In the genomic region with DNA sequence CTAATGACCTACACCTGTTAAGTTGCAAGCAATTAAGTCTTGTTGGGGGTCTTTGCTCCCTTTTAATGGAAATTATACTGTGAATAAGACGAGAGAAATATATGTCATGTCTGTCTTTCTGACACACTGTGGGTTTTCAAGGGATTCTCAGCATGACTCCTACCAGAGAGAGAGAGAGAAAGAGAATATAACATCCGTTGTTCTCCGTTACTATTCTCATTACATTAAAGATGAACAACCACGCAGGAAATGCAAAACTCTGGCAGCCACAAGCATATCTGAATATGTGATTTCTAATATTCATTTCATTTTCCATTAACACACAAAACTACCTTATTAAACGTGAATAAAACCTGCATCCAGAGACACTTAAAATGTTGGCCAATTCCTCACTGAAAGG, we compare ENCODE assay signal across 8 cellular contexts.
A peak's percentile ranks its signal among the peaks of the same experiment; 100 is the strongest.
DNase-seq lines count a peak whose midpoint lies in the region; ATAC-seq, FAIRE-seq and TF ChIP-seq lines count a peak whose summit lies in the region.
"Had no signal": no experiment of that assay in that cellular context is flagged by ENCODE, and none has a peak within 500 bp of the region (broad histone marks: within the 10 kb centered on the region; RNA-seq: fewer than 3 reads in every experiment).

No MANE protein-coding gene starts in this region.

- intact Hi-C loops in K562 (cut with micrococcal nuclease) (no loop called here), psoas muscle (cut with DNase I) (no loop called here)

- no peaks in the 10 kb centered on the region for H3K9me1 ChIP-seq in K562 (ENCODE audit: control insufficient read depth, insufficient read depth, low read length)

- 55% methylated on average over 5 of the region's 5 CpGs for WGBS in K562 (ENCODE audit: insufficient coverage, low coverage, missing lambda C conversion rate)
- WGBS in psoas muscle, 3 donors = 40 to 62% (median 44%) methylated on average over 5 of the region's 5 CpGs

- TF ChIP-seq EP300 in K562 (IDR thresholded peaks at IDR 0.05; ENCODE audit: low read length) = no peak

- H4K20me1 ChIP-seq in K562 (replicated peaks; ENCODE audit: control insufficient read depth, insufficient read depth, low read length) = no peaks in the 10 kb centered on the region

- H3K9me3 ChIP-seq in K562 (replicated peaks; ENCODE audit: control insufficient read depth, insufficient read depth, low read depth, low read length) (no peaks in the 10 kb centered on the region), psoas muscle (no peaks in the 10 kb centered on the region)

- H3K27me3 ChIP-seq in K562 (ENCODE audit: control insufficient read depth in 2 of 2, insufficient read depth in 2 of 2, low read length in 2 of 2) = no peaks in the 10 kb centered on the region
- no peaks in the 10 kb centered on the region for H3K27me3 ChIP-seq in psoas muscle (ENCODE audit: insufficient read depth in 3 of 3, low read length in 2 of 3)

- no peaks in the 10 kb centered on the region for H3K79me2 ChIP-seq in K562 (ENCODE audit: control insufficient read depth, insufficient read depth, low read length)

- H3K4me3 ChIP-seq in K562 = no peak overlapping the region
- peak overlapping the region; percentile 52 for H3K4me3 ChIP-seq in psoas muscle

- in situ Hi-C loops in K562 (cut with MboI) = no loop called here

- TF ChIP-seq POLR2A in K562 (conservative IDR thresholded peaks at IDR 0.05) = no peak

- no peak overlapping the region for H3K9ac ChIP-seq in K562 (ENCODE audit: insufficient read depth in 1 of 2, low read depth in 2 of 2, low read length in 2 of 2)

- peak overlapping the region; percentile 81 for H2AFZ ChIP-seq in K562 (ENCODE audit: low read depth, low read length)

- TF ChIP-seq RAD21 in K562 (CRISPR knock-in tag; conservative IDR thresholded peaks at IDR 0.05 in 1 of 2, IDR thresholded peaks at IDR 0.05 in 1 of 2) = 0 out of 4 replicates have a peak, but pooled peaks of 1 of the 2 experiments have one; percentile 2

- CTCF ChIA-PET in K562 (lab: Yijun Ruan, JAX; ENCODE audit: low intra/inter-chr PET ratio) = no interaction called here

- TF ChIP-seq CTCF in K562 (IDR thresholded peaks at IDR 0.05 in 2 of 3, conservative IDR thresholded peaks at IDR 0.05 in 1 of 3; ENCODE audit: insufficient read depth in 2 of 3, low read depth in 1 of 3, low read length in 3 of 3) (no peak), psoas muscle (IDR thresholded peaks at IDR 0.05) (no peak)

- BruUV-seq in K562 (replicated peaks; lab: Mats Ljungman, UMichigan) = no TSS peak

- H3K36me3 ChIP-seq in K562 (ENCODE audit: control insufficient read depth, insufficient read depth, low read length) (no peaks in the 10 kb centered on the region), psoas muscle (ENCODE audit: insufficient read depth in 1 of 2, low read depth in 1 of 2) (no peaks in the 10 kb centered on the region)

- no peak overlapping the region for H3K27ac ChIP-seq in K562 (ENCODE audit: extremely low read depth, low read depth, low read length)
- no peak overlapping the region for H3K27ac ChIP-seq in psoas muscle

- DNase-seq in K562 (ENCODE audit: extremely low read depth in 1 of 4, low spot score in 3 of 4) (no peak), psoas muscle (no peak), NCI-H1417 (lab: John Stamatoyannopoulos, UW) (no peak), dermis blood vessel endothelial cell (no peak), NCI-H187 treated with DMSO at 0.1 percent for 48 hours (lab: John Stamatoyannopoulos, UW) (no peak)
- DNase-seq: NCI-H1436 had no signal

- peak; percentile 14 for ATAC-seq in GM18517 (IDR thresholded peaks at IDR 0.05; ENCODE audit: unreplicated experiment)
- ATAC-seq in HG02885 (IDR thresholded peaks at IDR 0.05; ENCODE audit: poor library complexity, unreplicated experiment) = peak; percentile 40
- ATAC-seq in K562 = no peak
- ATAC-seq in psoas muscle = no peak

- H3K4me1 ChIP-seq in K562 (replicated peaks in 1 of 2; ENCODE audit: control insufficient read depth in 2 of 2, insufficient read depth in 2 of 2, low read length in 2 of 2) (peaks cover 0 to 9% of the 10 kb centered on the region in 2 experiments; a peak in 2 of 5 replicates), psoas muscle (peaks cover 16% of the 10 kb centered on the region)

- FAIRE-seq in K562 (lab: Jason Lieb, UNC) = no peak

- peak overlapping the region; percentile 47 for H3K4me2 ChIP-seq in K562 (ENCODE audit: insufficient read depth, low read length)

- POLR2A ChIA-PET in K562 (lab: Yijun Ruan, JAX) = interaction anchor here (1.1 kb wide), 1 partner anchor 67 kb away, joined by 6 read pairs; the partner anchor contains the start of gene EGLN3

TF ChIP-seq in K562, 482 proteins besides CTCF, POLR2A, EP300 and RAD21 (continues in another document):
- TF ChIP-seq CBX2 (IDR thresholded peaks at IDR 0.05; ENCODE audit: insufficient read depth, low read length, poor library complexity, severe bottlenecking) (no peak), MTA1 (IDR thresholded peaks at IDR 0.05; ENCODE audit: borderline replicate concordance) (no peak), ZNF77 (CRISPR knock-in tag; IDR thresholded peaks at IDR 0.05) (no peak), SOX6 (IDR thresholded peaks at IDR 0.05) (no peak), NCOA6 (IDR thresholded peaks at IDR 0.05) (no peak), ZNF24 (IDR thresholded peaks at IDR 0.05) (no peak), ZNF224 (CRISPR knock-in tag; IDR thresholded peaks at IDR 0.05) (no peak), FOXA3 (CRISPR knock-in tag; conservative IDR thresholded peaks at IDR 0.05 in 1 of 2, IDR thresholded peaks at IDR 0.05 in 1 of 2) (no peak), LCOR (CRISPR knock-in tag; IDR thresholded peaks at IDR 0.05) (no peak)
- TF ChIP-seq, protein P1, sequence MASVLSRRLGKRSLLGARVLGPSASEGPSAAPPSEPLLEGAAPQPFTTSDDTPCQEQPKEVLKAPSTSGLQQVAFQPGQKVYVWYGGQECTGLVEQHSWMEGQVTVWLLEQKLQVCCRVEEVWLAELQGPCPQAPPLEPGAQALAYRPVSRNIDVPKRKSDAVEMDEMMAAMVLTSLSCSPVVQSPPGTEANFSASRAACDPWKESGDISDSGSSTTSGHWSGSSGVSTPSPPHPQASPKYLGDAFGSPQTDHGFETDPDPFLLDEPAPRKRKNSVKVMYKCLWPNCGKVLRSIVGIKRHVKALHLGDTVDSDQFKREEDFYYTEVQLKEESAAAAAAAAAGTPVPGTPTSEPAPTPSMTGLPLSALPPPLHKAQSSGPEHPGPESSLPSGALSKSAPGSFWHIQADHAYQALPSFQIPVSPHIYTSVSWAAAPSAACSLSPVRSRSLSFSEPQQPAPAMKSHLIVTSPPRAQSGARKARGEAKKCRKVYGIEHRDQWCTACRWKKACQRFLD (CRISPR knock-in tag; IDR thresholded peaks at IDR 0.05) = no peak
- TF ChIP-seq, protein P2, sequence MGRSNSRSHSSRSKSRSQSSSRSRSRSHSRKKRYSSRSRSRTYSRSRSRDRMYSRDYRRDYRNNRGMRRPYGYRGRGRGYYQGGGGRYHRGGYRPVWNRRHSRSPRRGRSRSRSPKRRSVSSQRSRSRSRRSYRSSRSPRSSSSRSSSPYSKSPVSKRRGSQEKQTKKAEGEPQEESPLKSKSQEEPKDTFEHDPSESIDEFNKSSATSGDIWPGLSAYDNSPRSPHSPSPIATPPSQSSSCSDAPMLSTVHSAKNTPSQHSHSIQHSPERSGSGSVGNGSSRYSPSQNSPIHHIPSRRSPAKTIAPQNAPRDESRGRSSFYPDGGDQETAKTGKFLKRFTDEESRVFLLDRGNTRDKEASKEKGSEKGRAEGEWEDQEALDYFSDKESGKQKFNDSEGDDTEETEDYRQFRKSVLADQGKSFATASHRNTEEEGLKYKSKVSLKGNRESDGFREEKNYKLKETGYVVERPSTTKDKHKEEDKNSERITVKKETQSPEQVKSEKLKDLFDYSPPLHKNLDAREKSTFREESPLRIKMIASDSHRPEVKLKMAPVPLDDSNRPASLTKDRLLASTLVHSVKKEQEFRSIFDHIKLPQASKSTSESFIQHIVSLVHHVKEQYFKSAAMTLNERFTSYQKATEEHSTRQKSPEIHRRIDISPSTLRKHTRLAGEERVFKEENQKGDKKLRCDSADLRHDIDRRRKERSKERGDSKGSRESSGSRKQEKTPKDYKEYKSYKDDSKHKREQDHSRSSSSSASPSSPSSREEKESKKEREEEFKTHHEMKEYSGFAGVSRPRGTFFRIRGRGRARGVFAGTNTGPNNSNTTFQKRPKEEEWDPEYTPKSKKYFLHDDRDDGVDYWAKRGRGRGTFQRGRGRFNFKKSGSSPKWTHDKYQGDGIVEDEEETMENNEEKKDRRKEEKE (IDR thresholded peaks at IDR 0.05; ENCODE audit: borderline replicate concordance in 1 of 2, control insufficient read depth in 1 of 2, low read depth in 2 of 2, low read length in 1 of 2) = no peak
- TF ChIP-seq, protein P3, sequence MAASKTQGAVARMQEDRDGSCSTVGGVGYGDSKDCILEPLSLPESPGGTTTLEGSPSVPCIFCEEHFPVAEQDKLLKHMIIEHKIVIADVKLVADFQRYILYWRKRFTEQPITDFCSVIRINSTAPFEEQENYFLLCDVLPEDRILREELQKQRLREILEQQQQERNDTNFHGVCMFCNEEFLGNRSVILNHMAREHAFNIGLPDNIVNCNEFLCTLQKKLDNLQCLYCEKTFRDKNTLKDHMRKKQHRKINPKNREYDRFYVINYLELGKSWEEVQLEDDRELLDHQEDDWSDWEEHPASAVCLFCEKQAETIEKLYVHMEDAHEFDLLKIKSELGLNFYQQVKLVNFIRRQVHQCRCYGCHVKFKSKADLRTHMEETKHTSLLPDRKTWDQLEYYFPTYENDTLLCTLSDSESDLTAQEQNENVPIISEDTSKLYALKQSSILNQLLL (CRISPR knock-in tag; IDR thresholded peaks at IDR 0.05; ENCODE audit: borderline replicate concordance) = no peak
- TF ChIP-seq, protein P4, sequence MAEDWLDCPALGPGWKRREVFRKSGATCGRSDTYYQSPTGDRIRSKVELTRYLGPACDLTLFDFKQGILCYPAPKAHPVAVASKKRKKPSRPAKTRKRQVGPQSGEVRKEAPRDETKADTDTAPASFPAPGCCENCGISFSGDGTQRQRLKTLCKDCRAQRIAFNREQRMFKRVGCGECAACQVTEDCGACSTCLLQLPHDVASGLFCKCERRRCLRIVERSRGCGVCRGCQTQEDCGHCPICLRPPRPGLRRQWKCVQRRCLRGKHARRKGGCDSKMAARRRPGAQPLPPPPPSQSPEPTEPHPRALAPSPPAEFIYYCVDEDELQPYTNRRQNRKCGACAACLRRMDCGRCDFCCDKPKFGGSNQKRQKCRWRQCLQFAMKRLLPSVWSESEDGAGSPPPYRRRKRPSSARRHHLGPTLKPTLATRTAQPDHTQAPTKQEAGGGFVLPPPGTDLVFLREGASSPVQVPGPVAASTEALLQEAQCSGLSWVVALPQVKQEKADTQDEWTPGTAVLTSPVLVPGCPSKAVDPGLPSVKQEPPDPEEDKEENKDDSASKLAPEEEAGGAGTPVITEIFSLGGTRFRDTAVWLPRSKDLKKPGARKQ (CRISPR knock-in tag; IDR thresholded peaks at IDR 0.05) = no peak

Comparison
In these comparisons a context has a peak if more than half of its experiments do, and no peak if none do; other contexts are left out.
1. ATAC-seq: peak in GM18517 (single experiment) and HG02885 (single experiment); none in K562 (single experiment) and psoas muscle (0 of 4).